8 cellular contexts compared by ENCODE assay signal in genomic region chr15:26889298-26889898, GRCh38. TPM values are rescaled to one million over a fixed set of nuclear protein-coding genes. Genes with fewer than 3 reads are reported as not detected.
DNase-seq lines count a peak whose midpoint lies in the region; ATAC-seq and TF ChIP-seq lines count a peak whose summit lies in the region.

No MANE protein-coding gene starts in this region.

- TF ChIP-seq CTCF in brain (conservative IDR thresholded peaks at IDR 0.05) = peak; percentile 85 to 89

- H3K9me3 Mint-ChIP-seq in brain = peaks cover 0 to 5% (median 1%) of the 10 kb centered on the region in 5 experiments

- no peak overlapping the region for H3K27ac Mint-ChIP-seq in brain

- peak overlapping the region in 1 of 5 experiments; percentile 7 for H3K4me3 Mint-ChIP-seq in brain

- ATAC-seq in left lobe of liver = peak; percentile 79

- H3K27me3 Mint-ChIP-seq in brain = peaks cover 3% of the 10 kb centered on the region

- H3K4me1 Mint-ChIP-seq in brain = peaks cover 26% of the 10 kb centered on the region

- H3K36me3 Mint-ChIP-seq in brain = peaks cover 1% of the 10 kb centered on the region

- DNase-seq in NCI-H2171 treated with DMSO at 0.1 percent for 48 hours (lab: John Stamatoyannopoulos, UW) = peak; percentile 69
- no peak for DNase-seq in NCI-H2171 (lab: John Stamatoyannopoulos, UW)
- peak; percentile 45 for DNase-seq in LHCN-M2 (ENCODE audit: low read depth)
- DNase-seq in RKO (ENCODE audit: low spot score) = peak; percentile 57
- peak; percentile 55 for DNase-seq in left lobe of liver (ENCODE audit: low spot score)
- peak; percentile 26 for DNase-seq in stimulated activated CD8-positive, alpha-beta memory T cell treated with anti-CD3 and anti-CD28 coated beads, Interleukin-15, amount 100 ng/mL, for 1 hour (ENCODE audit: low read depth)
- no peak for DNase-seq in GM19240 (ENCODE audit: insufficient read length, low spot score)

RNA-seq across cellular contexts. Expression of gene GABRA5, which starts 22.5 kb away (rescaled TPM):
- total RNA-seq in LHCN-M2 (2014; rRNA removed) (not detected in 2 replicates), left lobe of liver (0.25 TPM)
- not detected for polyA plus RNA-seq in LHCN-M2 (2012)
- polyA plus RNA-seq in brain (ENCODE audit: insufficient read depth, low read depth, low replicate concordance) = 12.5 TPM

Comparison
In these comparisons a context has a peak if more than half of its experiments do, and no peak if none do; other contexts are left out.
1. DNase-seq: peak in NCI-H2171 treated with DMSO at 0.1 percent for 48 hours (single experiment), LHCN-M2 (single experiment), RKO (single experiment), left lobe of liver (single experiment) and stimulated activated CD8-positive, alpha-beta memory T cell treated with anti-CD3 and anti-CD28 coated beads, Interleukin-15, amount 100 ng/mL, for 1 hour (single experiment); none in NCI-H2171 (single experiment) and GM19240 (single experiment).